Comparison of ENCODE assay signal across 16 cellular contexts in the genomic region with DNA sequence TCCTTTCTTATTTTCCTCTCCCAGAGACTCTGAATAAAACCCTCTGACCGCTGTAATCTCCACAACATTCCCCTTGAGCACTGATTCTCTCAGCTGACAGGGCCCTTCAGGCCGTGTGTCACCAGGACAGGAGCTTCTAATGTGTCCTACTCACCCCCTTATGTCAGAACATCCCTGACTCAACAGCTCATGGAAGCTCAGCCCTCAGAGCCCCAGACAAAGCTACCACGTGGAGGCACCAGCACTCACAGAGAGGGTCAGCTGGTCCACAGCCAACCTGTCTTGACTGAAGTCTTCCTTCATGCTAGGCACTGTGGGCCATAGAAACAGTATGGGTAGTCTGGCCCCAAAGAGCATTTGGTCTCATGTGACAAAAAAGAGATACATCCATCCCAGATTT. TPM values are rescaled to one million over a fixed set of nuclear protein-coding genes. Genes with fewer than 3 reads are reported as not detected.
DNase-seq lines count a peak whose midpoint lies in the region; TF ChIP-seq lines count a peak whose summit lies in the region.
"Had no signal": no experiment of that assay in that cellular context is flagged by ENCODE, and none has a peak within 500 bp of the region (broad histone marks: within the 10 kb centered on the region; RNA-seq: fewer than 3 reads in every experiment).

No MANE protein-coding gene starts in this region.

- no peak for TF ChIP-seq EP300 in stomach (IDR thresholded peaks at IDR 0.05)

- H3K4me3 Mint-ChIP-seq in activated CD4-positive, alpha-beta T cell treated with anti-CD3 and anti-CD28 coated beads, Interleukin-2, amount 10 ng/mL, durations not matched to agents 24 days and 14 days, result no peak overlapping the region
- H3K4me3 Mint-ChIP-seq: H9 had no signal

- H3K36me3 ChIP-seq in GM23248 (ENCODE audit: low read depth), result no peaks in the 10 kb centered on the region
- H3K36me3 ChIP-seq in stomach, result no peaks in the 10 kb centered on the region

- WGBS in GM23248 (ENCODE audit: low coverage in 1 of 2, low lambda C conversion rate in 2 of 2, missing lambda C conversion rate in 2 of 2), 2 experiments, result 17 to 27% methylated on average over 3 of the region's 3 CpGs
- 47 to 66% (median 62%) methylated on average over 3 of the region's 3 CpGs for WGBS in stomach, 5 donors

- DNase-seq in GM23248 (peak; percentile 82), amniotic epithelial cell (ENCODE audit: low read depth) (peak; percentile 37), kidney tubule cell (ENCODE audit: low spot score) (peak; percentile 23), stomach (no peak), ureter (ENCODE audit: low spot score) (no peak), activated T-cell treated with anti-CD3 and anti-CD28 coated beads for 4 hours (no peak)
- DNase-seq in activated CD4-positive, alpha-beta T cell treated with anti-CD3 and anti-CD28 coated beads, Interleukin-2, amount 10 ng/mL, durations not matched to agents 24 days and 14 days, result no peak
- DNase-seq: DMS 273 treated with DMSO at 0.1 percent for 48 hours, H9, Kasumi-1, NCI-H1417, NCI-H1930, NCI-H2171, NCI-H510A, NCI-H82, RPMI8226 had no signal

- H3K27me3 ChIP-seq in GM23248 (replicated peaks; ENCODE audit: insufficient read depth) (no peaks in the 10 kb centered on the region), stomach (peaks cover 0 to 9% (median 0%) of the 10 kb centered on the region in 3 donors)

- no peaks in the 10 kb centered on the region for H3K4me1 Mint-ChIP-seq in activated CD4-positive, alpha-beta T cell treated with anti-CD3 and anti-CD28 coated beads, Interleukin-2, amount 10 ng/mL, durations not matched to agents 24 days and 14 days

- H3K4me3 ChIP-seq in GM23248 (no peak overlapping the region), stomach (no peak overlapping the region)

- H3K9me2 ChIP-seq in GM23248 (ENCODE audit: insufficient read depth), result no peaks in the 10 kb centered on the region

- H2AFZ ChIP-seq in GM23248, result no peak overlapping the region

- H3K27me3 Mint-ChIP-seq in activated CD4-positive, alpha-beta T cell treated with anti-CD3 and anti-CD28 coated beads, Interleukin-2, amount 10 ng/mL, durations not matched to agents 24 days and 14 days, result peaks cover 46% of the 10 kb centered on the region

- no peak overlapping the region for H3K27ac Mint-ChIP-seq in activated CD4-positive, alpha-beta T cell treated with anti-CD3 and anti-CD28 coated beads, Interleukin-2, amount 10 ng/mL, durations not matched to agents 24 days and 14 days
- H3K27ac Mint-ChIP-seq: H9 had no signal

- H3K4me1 ChIP-seq in GM23248 (ENCODE audit: insufficient read depth), result peaks cover 44% of the 10 kb centered on the region
- H3K4me1 ChIP-seq in stomach, result peaks cover 22 to 88% (median 66%) of the 10 kb centered on the region in 4 donors

- H4K20me1 ChIP-seq in GM23248 (ENCODE audit: insufficient read depth), result no peaks in the 10 kb centered on the region

- no peak overlapping the region for H3K4me2 ChIP-seq in GM23248 (ENCODE audit: unreplicated experiment)

- H3K36me3 Mint-ChIP-seq in activated CD4-positive, alpha-beta T cell treated with anti-CD3 and anti-CD28 coated beads, Interleukin-2, amount 10 ng/mL, durations not matched to agents 24 days and 14 days (ENCODE audit: low read depth), result no peaks in the 10 kb centered on the region

- H3K27ac ChIP-seq in GM23248 (no peak overlapping the region), stomach (peak overlapping the region in 3 of 5 donors; percentile 7 to 96 (median 55))

- in situ Hi-C loops in GM23248 (cut with MboI), result no loop called here

- H3K9me3 Mint-ChIP-seq in activated CD4-positive, alpha-beta T cell treated with anti-CD3 and anti-CD28 coated beads, Interleukin-2, amount 10 ng/mL, durations not matched to agents 24 days and 14 days, result no peaks in the 10 kb centered on the region
- H3K9me3 Mint-ChIP-seq: H9 had no signal

- TF ChIP-seq CTCF in stomach (IDR thresholded peaks at IDR 0.05), result no peak

- intact Hi-C loops in stomach (cut with DNase I; ENCODE audit: low total_unique reads), result no loop called here
- intact Hi-C loops in activated CD4-positive, alpha-beta T cell treated with anti-CD3 and anti-CD28 coated beads, Interleukin-2, amount 10 ng/mL, durations not matched to agents 24 days and 14 days (cut with micrococcal nuclease), result no loop called here

- TF ChIP-seq POLR2A in stomach (IDR thresholded peaks at IDR 0.05), result no peak

- H3K79me2 ChIP-seq in GM23248 (ENCODE audit: insufficient read depth), result no peaks in the 10 kb centered on the region

- H3F3A ChIP-seq in GM23248 (ENCODE audit: insufficient read depth), result peaks cover 26% of the 10 kb centered on the region

- H3K9ac ChIP-seq in GM23248, result no peak overlapping the region

- H3K9me3 ChIP-seq in GM23248 (ENCODE audit: low read depth), result no peaks in the 10 kb centered on the region
- H3K9me3 ChIP-seq in stomach, result no peaks in the 10 kb centered on the region

RNA-seq across cellular contexts. Expression of gene SMUG1, which starts 49.8 kb away (rescaled TPM):
- total RNA-seq in GM23248 (2014; rRNA removed; shearing (Covaris generic)), result 34.5 and 38.2 TPM in 2 replicates
- polyA plus RNA-seq in GM23248 (2016; fragmentation: Nextera tagmentation; extraction: Ambion mirVana) (48.5 and 49.5 TPM in 2 replicates), stomach (10 to 100 TPM; 34.0 to 71.3 (median 70.3) TPM)
- total RNA-seq in stomach (10 to 100 TPM; 15.4 to 79.4 (median 31.0) TPM), ureter (24.5 TPM)
- total RNA-seq in activated CD4-positive, alpha-beta T cell treated with anti-CD3 and anti-CD28 coated beads, Interleukin-2, amount 10 ng/mL, durations not matched to agents 24 days and 14 days, result 28.2 and 28.8 TPM in 2 replicates

Comparison
In these comparisons a context has a peak if more than half of its experiments do, and no peak if none do; other contexts are left out.
1. DNase-seq: peak in GM23248 (single experiment), amniotic epithelial cell (single experiment) and kidney tubule cell (single experiment); none in stomach (single experiment), activated CD4-positive, alpha-beta T cell treated with anti-CD3 and anti-CD28 coated beads, Interleukin-2, amount 10 ng/mL, durations not matched to agents 24 days and 14 days (single experiment), ureter (single experiment) and activated T-cell treated with anti-CD3 and anti-CD28 coated beads for 4 hours (single experiment).